ENCODE assay signal across 15 cellular contexts in the genomic region with DNA sequence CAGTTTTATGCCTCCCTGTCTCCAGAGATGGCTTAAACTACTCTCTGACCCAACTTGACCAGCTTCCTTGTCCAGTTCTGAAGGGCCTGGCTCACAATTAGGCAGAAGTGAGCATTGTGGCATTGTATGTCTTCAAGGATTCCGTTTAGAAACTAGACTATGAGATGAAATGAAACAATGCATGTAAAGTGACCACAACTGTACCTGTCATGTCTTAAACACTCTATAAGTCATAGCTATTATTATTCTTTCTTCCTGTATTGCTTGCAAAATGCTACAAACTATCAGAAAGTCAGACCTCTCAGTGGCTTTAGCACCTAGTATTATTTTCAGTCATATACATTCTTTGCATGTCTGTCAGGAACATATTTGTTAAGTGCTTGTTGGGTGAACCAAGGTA.
DNase-seq lines count a peak whose midpoint lies in the region; ATAC-seq and TF ChIP-seq lines count a peak whose summit lies in the region.
"Had no signal": no experiment of that assay in that cellular context is flagged by ENCODE, and none has a peak within 500 bp of the region (broad histone marks: within the 10 kb centered on the region; RNA-seq: fewer than 3 reads in every experiment).

No MANE protein-coding gene starts in this region.

- peaks cover 68% of the 10 kb centered on the region for H3K4me1 ChIP-seq in PC-9 (replicated peaks; ENCODE audit: insufficient read depth)

- H3K9me2 ChIP-seq in PC-9 (ENCODE audit: insufficient read depth) = no peaks in the 10 kb centered on the region

- H3K27ac ChIP-seq in epithelial cell of prostate = peak overlapping the region; percentile 9
- no peak overlapping the region for H3K27ac ChIP-seq in PC-9
- H3K27ac ChIP-seq: sigmoid colon had no signal

- no peaks in the 10 kb centered on the region for H3K27me3 ChIP-seq in PC-9 (ENCODE audit: insufficient read depth, low read depth)
- H3K27me3 ChIP-seq: sigmoid colon had no signal

- no peak for TF ChIP-seq CTCF in PC-9 (conservative IDR thresholded peaks at IDR 0.05)

- ATAC-seq in GM18861 (IDR thresholded peaks at IDR 0.05; ENCODE audit: unreplicated experiment) (peak; percentile 91), GM21367 (IDR thresholded peaks at IDR 0.05; ENCODE audit: unreplicated experiment) (peak; percentile 91), HG03060 (IDR thresholded peaks at IDR 0.05; ENCODE audit: low read depth, unreplicated experiment) (peak; percentile 91)
- ATAC-seq: esophagus mucosa had no signal

- no peak overlapping the region for H3K4me3 ChIP-seq in PC-9
- H3K4me3 ChIP-seq: lung, sigmoid colon had no signal

- H3K79me2 ChIP-seq in PC-9 (ENCODE audit: low read depth) = peaks cover 41% of the 10 kb centered on the region

- DNase-seq in epithelial cell of prostate (ENCODE audit: low read depth, low spot score) (no peak), PC-9 (no peak), NCI-H146 treated with DMSO at 0.1 percent for 48 hours (lab: John Stamatoyannopoulos, UW; ENCODE audit: unreplicated experiment) (no peak), cerebellar nuclear complex (lab: John Stamatoyannopoulos, UW) (no peak), NCI-H446 treated with DMSO at 0.1 percent for 48 hours (lab: John Stamatoyannopoulos, UW) (no peak)
- DNase-seq: activated naive CD8-positive, alpha-beta T cell treated with anti-CD3 and anti-CD28 coated beads, Interleukin-2, amount 10 ng/mL, durations not matched to agents 7 days and 5 days; NCI-H748 treated with DMSO at 0.1 percent for 48 hours; sigmoid colon; stimulated activated naive CD4-positive, alpha-beta T cell; T-helper 9 cell had no signal

- no peak overlapping the region for H2AFZ ChIP-seq in PC-9

- peaks cover 6% of the 10 kb centered on the region; the same call in 1 of the 2 replicates for H3K9me3 ChIP-seq in PC-9 (ENCODE audit: insufficient read depth, low read depth)
- H3K9me3 ChIP-seq: sigmoid colon had no signal

- CTCF ChIA-PET in PC-9 (lab: Charles Lee) = no interaction called here

- BruUV-seq in PC-9 (replicated peaks; lab: Mats Ljungman, UMichigan) = no TSS peak

- POLR2A ChIA-PET in PC-9 (lab: Charles Lee; ENCODE audit: unreplicated experiment) = interaction anchor here (0.8 kb wide), 1 partner anchor 16 kb away, joined by 7 read pairs; no protein-coding TSS in a partner anchor

- peaks cover 28% of the 10 kb centered on the region for H3F3A ChIP-seq in PC-9 (ENCODE audit: insufficient read depth, low read depth)

- intact Hi-C loops in PC-9 (cut with micrococcal nuclease; ENCODE audit: unreplicated experiment) = no loop called here

- H3K36me3 ChIP-seq in PC-9 (ENCODE audit: low read depth) = peaks cover 26% of the 10 kb centered on the region
- H3K36me3 ChIP-seq: sigmoid colon had no signal

- H4K20me1 ChIP-seq in PC-9 (ENCODE audit: insufficient read depth) = no peaks in the 10 kb centered on the region

- H3K4me2 ChIP-seq in PC-9 = no peak overlapping the region
